18 cellular contexts compared by ENCODE assay signal in the genomic region with DNA sequence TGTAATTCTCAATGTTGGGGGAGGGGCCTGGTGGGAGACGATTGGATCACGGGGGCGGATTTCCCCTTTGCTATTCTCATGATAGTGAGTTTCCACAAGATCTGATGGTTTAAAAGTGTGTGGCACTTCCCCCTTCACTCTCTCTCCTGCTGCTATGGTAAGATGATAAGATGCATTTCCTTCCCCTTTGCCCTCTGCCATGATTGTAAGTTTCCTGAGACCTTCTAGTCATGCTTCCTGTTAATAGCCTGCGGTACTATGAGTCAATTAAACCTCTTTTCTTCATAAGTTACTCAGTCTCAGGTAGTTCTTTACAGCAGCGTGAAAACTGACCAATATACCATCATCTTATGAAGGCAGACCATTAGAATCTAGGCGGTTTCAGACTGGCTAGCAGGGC.
DNase-seq lines count a peak whose midpoint lies in the region; TF ChIP-seq lines count a peak whose summit lies in the region.
"Had no signal": no experiment of that assay in that cellular context is flagged by ENCODE, and none has a peak within 500 bp of the region (broad histone marks: within the 10 kb centered on the region; RNA-seq: fewer than 3 reads in every experiment).

No MANE protein-coding gene starts in this region.

- no peaks in the 10 kb centered on the region for H3K9me3 ChIP-seq in CD8-positive, alpha-beta memory T cell (ENCODE audit: low read length)
- H3K9me3 ChIP-seq: gastrocnemius medialis had no signal

- no peak overlapping the region for H3K4me3 ChIP-seq in brain microvascular endothelial cell (ENCODE audit: low read depth, low read length)
- H3K4me3 ChIP-seq in CD8-positive, alpha-beta memory T cell (ENCODE audit: low read length): no peak overlapping the region
- H3K4me3 ChIP-seq: gastrocnemius medialis, skin epidermis had no signal

- no peaks in the 10 kb centered on the region for H3K27me3 ChIP-seq in brain microvascular endothelial cell (replicated peaks)
- no peaks in the 10 kb centered on the region for H3K27me3 ChIP-seq in CD8-positive, alpha-beta memory T cell (ENCODE audit: insufficient read depth, low read length, poor library complexity, severe bottlenecking)
- H3K27me3 ChIP-seq: gastrocnemius medialis had no signal

- POLR2A ChIA-PET in CD8-positive, alpha-beta memory T cell (lab: Charles Lee): no interaction called here

- H3K27ac Mint-ChIP-seq in CD8-positive, alpha-beta memory T cell: no peak overlapping the region
- no peak overlapping the region for H3K27ac Mint-ChIP-seq in immature natural killer cell
- H3K27ac Mint-ChIP-seq: activated naive CD4-positive, alpha-beta T cell treated with anti-CD3 and anti-CD28 coated beads, Interleukin-2, amount 50 U/mL, for 24 hours; activated T-cell treated with anti-CD3 and anti-CD28 coated beads, Interleukin-2, amount 50 U/mL, for 72 hours; B cell; T-helper 17 cell had no signal

- peaks cover 0 to 6% (median 0%) of the 10 kb centered on the region in 5 donors for H3K9me3 Mint-ChIP-seq in CD8-positive, alpha-beta memory T cell
- peaks cover 4 to 9% (median 6%) of the 10 kb centered on the region in 6 donors for H3K9me3 Mint-ChIP-seq in immature natural killer cell
- H3K9me3 Mint-ChIP-seq: activated naive CD4-positive, alpha-beta T cell treated with anti-CD3 and anti-CD28 coated beads, Interleukin-2, amount 50 U/mL, for 24 hours had no signal

- H3K36me3 Mint-ChIP-seq in CD8-positive, alpha-beta memory T cell: no peaks in the 10 kb centered on the region
- no peaks in the 10 kb centered on the region for H3K36me3 Mint-ChIP-seq in immature natural killer cell
- H3K36me3 Mint-ChIP-seq: activated naive CD4-positive, alpha-beta T cell treated with anti-CD3 and anti-CD28 coated beads, Interleukin-2, amount 50 U/mL, for 24 hours had no signal

- H3K4me1 Mint-ChIP-seq in CD8-positive, alpha-beta memory T cell: no peaks in the 10 kb centered on the region
- H3K4me1 Mint-ChIP-seq in immature natural killer cell: no peaks in the 10 kb centered on the region
- H3K4me1 Mint-ChIP-seq: activated naive CD4-positive, alpha-beta T cell treated with anti-CD3 and anti-CD28 coated beads, Interleukin-2, amount 50 U/mL, for 24 hours; B cell; T-helper 17 cell had no signal

- no peak overlapping the region for H3K27ac ChIP-seq in brain microvascular endothelial cell
- H3K27ac ChIP-seq in CD8-positive, alpha-beta memory T cell (ENCODE audit: low read depth, low read length): no peak overlapping the region
- H3K27ac ChIP-seq: skin epidermis had no signal

- H3K27me3 Mint-ChIP-seq in CD8-positive, alpha-beta memory T cell: no peaks in the 10 kb centered on the region
- H3K27me3 Mint-ChIP-seq in immature natural killer cell (ENCODE audit: low read depth in 3 of 3): no peaks in the 10 kb centered on the region
- H3K27me3 Mint-ChIP-seq: activated naive CD4-positive, alpha-beta T cell treated with anti-CD3 and anti-CD28 coated beads, Interleukin-2, amount 50 U/mL, for 24 hours; B cell; T-helper 17 cell had no signal

- DNase-seq in CMK (ENCODE audit: low read depth) (peak; percentile 49), M059J (ENCODE audit: low read depth) (peak; percentile 43), brain microvascular endothelial cell (peak; percentile 14), kidney tubule cell (ENCODE audit: low spot score) (peak; percentile 33), immature natural killer cell (no peak), COLO668 (lab: John Stamatoyannopoulos, UW; ENCODE audit: unreplicated experiment) (no peak), D341Med (ENCODE audit: low spot score) (no peak)
- DNase-seq in CD8-positive, alpha-beta memory T cell: no peak
- DNase-seq: activated T-cell treated with anti-CD3 and anti-CD28 coated beads, Interleukin-2, amount 50 U/mL, for 72 hours; gastrocnemius medialis; NCI-H2029 treated with DMSO at 0.1 percent for 48 hours; NCI-H446 treated with DMSO at 0.1 percent for 48 hours; SHP77; stimulated activated CD4-positive, alpha-beta T cell treated with anti-CD3 and anti-CD28 coated beads, Interleukin-4, amount 100 ng/mL, for 24 hours; T-helper 17 cell had no signal

- in situ Hi-C loops in brain microvascular endothelial cell (cut with HindIII; ENCODE audit: low pct_ligation_motif_present, low sequenced_read_pairs): no loop called here

- H3K4me3 Mint-ChIP-seq in CD8-positive, alpha-beta memory T cell: no peak overlapping the region
- no peak overlapping the region for H3K4me3 Mint-ChIP-seq in immature natural killer cell
- H3K4me3 Mint-ChIP-seq: activated naive CD4-positive, alpha-beta T cell treated with anti-CD3 and anti-CD28 coated beads, Interleukin-2, amount 50 U/mL, for 24 hours; activated T-cell treated with anti-CD3 and anti-CD28 coated beads, Interleukin-2, amount 50 U/mL, for 72 hours; B cell; T-helper 17 cell had no signal

- no peaks in the 10 kb centered on the region for H3K36me3 ChIP-seq in brain microvascular endothelial cell (replicated peaks)
- H3K36me3 ChIP-seq in CD8-positive, alpha-beta memory T cell (ENCODE audit: insufficient read depth, low read length): no peaks in the 10 kb centered on the region
- H3K36me3 ChIP-seq: gastrocnemius medialis had no signal

- TF ChIP-seq CTCF in brain microvascular endothelial cell (IDR thresholded peaks at IDR 0.05; ENCODE audit: low read depth, low read length, missing control alignments): no peak

- CTCF ChIA-PET in CD8-positive, alpha-beta memory T cell (lab: Charles Lee): no interaction called here

- H3K4me1 ChIP-seq in CD8-positive, alpha-beta memory T cell (ENCODE audit: insufficient read depth, low read length): no peaks in the 10 kb centered on the region

Comparison
In these comparisons a context has a peak if more than half of its experiments do, and no peak if none do; other contexts are left out.
1. DNase-seq: peak in CMK (single experiment), M059J (single experiment), brain microvascular endothelial cell (single experiment) and kidney tubule cell (single experiment); none in CD8-positive, alpha-beta memory T cell (0 of 5), immature natural killer cell (0 of 3), COLO668 (single experiment) and D341Med (single experiment).